8 cellular contexts compared by ENCODE assay signal in the genomic region with DNA sequence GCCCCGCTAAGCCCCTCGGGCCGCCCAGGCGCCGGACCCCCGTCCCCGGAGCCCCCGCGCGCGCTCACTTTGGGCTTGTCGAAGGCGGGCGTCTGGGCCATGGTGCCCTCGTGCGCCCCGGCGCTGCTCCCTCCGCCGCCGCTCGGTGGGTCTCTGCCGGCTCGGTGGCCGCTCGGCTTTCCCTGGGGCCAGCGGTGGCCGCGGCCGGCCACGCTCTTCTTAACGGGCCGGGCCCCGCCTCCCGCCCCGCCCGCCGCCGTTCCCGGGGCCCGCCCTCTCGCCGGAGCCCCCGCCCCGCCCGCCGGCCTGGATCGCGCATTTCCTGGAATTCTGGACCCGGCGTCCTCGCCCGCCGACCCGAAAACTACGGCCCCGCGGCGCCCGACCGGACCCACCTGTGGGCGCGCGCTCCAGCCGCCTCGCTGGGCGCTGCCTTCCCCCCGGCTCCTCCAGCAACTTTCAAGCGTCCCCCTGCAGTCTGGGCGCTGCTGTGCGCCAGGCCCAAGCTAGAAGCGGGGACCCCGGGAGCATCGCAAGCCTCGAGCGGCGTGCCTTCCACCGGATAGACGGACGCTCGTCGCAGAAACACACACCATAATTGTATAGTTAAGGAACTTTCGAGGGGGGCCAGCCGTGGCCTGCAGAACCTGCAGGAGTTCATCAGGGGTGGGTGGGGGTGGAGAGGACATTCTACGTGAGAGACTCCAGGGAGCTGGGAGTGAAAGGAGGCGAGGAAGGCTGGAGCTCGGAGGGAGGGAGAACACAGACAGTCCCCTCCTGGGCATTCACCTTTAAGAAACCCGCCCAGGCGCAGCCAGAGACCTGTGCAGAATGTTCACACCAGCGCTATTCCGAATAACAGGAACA. TPM values are rescaled to one million over a fixed set of nuclear protein-coding genes. Genes with fewer than 3 reads are reported as not detected.
DNase-seq lines count a peak whose midpoint lies in the region; TF ChIP-seq lines count a peak whose summit lies in the region.

Gene ADA (minus strand): TSS at position 193 of the 867 bp plus-strand sequence. CDS start 92 bp downstream, at position 101.

- H3K9me3 Mint-ChIP-seq in activated T-cell treated with anti-CD3 and anti-CD28 coated beads, Interleukin-2, amount 50 U/mL, for 24 hours: no peaks in the 10 kb centered on the region

- H3K27ac Mint-ChIP-seq in activated T-cell treated with anti-CD3 and anti-CD28 coated beads, Interleukin-2, amount 50 U/mL, for 24 hours: peak within 1 kb of the TSS; percentile 84

- H3K4me1 ChIP-seq in urinary bladder (ENCODE audit: insufficient read depth): peaks cover 2% of the 10 kb centered on the region

- H3K36me3 ChIP-seq in urinary bladder (ENCODE audit: insufficient read depth): no peaks in the 10 kb centered on the region

- no peak for DNase-seq in H4 (ENCODE audit: low spot score)
- peak; percentile 65 for DNase-seq in NCI-H748 (lab: John Stamatoyannopoulos, UW; ENCODE audit: unreplicated experiment)
- DNase-seq in activated T-cell treated with anti-CD3 and anti-CD28 coated beads, Interleukin-2, amount 50 U/mL, for 24 hours: peak; percentile 71
- peak; percentile 35 for DNase-seq in fibroblast of gingiva (ENCODE audit: low read depth)
- DNase-seq in myocyte (ENCODE audit: low read depth): peak; percentile 60
- DNase-seq in HUDEP-2 (lab: John Stamatoyannopoulos, UW; ENCODE audit: unreplicated experiment in 76 of 76): no peak

- no peak for TF ChIP-seq CTCF in C4-2B (conservative IDR thresholded peaks at IDR 0.05)

- H3K4me3 Mint-ChIP-seq in activated T-cell treated with anti-CD3 and anti-CD28 coated beads, Interleukin-2, amount 50 U/mL, for 24 hours: peak within 1 kb of the TSS; percentile 77

- under 1% methylated on average over 91 of the region's 91 CpGs for WGBS in urinary bladder

- no peaks in the 10 kb centered on the region for H3K27me3 Mint-ChIP-seq in activated T-cell treated with anti-CD3 and anti-CD28 coated beads, Interleukin-2, amount 50 U/mL, for 24 hours

- H3K4me3 ChIP-seq in urinary bladder (ENCODE audit: low read depth, low read length): peak within 1 kb of the TSS; percentile 78

- H3K27ac ChIP-seq in C4-2B (peak within 1 kb of the TSS; percentile 47), urinary bladder (ENCODE audit: low read depth) (no peak within 1 kb of the TSS)

- H3K4me1 Mint-ChIP-seq in activated T-cell treated with anti-CD3 and anti-CD28 coated beads, Interleukin-2, amount 50 U/mL, for 24 hours (ENCODE audit: low read depth): peaks cover 50% of the 10 kb centered on the region

- H3K36me3 Mint-ChIP-seq in activated T-cell treated with anti-CD3 and anti-CD28 coated beads, Interleukin-2, amount 50 U/mL, for 24 hours (ENCODE audit: low read depth): peaks cover 2% of the 10 kb centered on the region

RNA-seq across cellular contexts. Expression of gene ADA, which starts in this region (rescaled TPM):
- 7.9 and 11.3 TPM in 2 replicates for total RNA-seq in H4 (2014; rRNA removed; shearing (Covaris generic))
- total RNA-seq in myocyte (1.4 and 3.8 TPM in 2 replicates), urinary bladder (2.2 TPM)
- polyA plus RNA-seq in myocyte (2012): 3.5 TPM
- 6.5 TPM for polyA plus RNA-seq in urinary bladder

Comparison
In these comparisons a context has a peak if more than half of its experiments do, and no peak if none do; other contexts are left out.
1. DNase-seq: peak in NCI-H748 (single experiment), activated T-cell treated with anti-CD3 and anti-CD28 coated beads, Interleukin-2, amount 50 U/mL, for 24 hours (single experiment), fibroblast of gingiva (single experiment) and myocyte (single experiment); none in H4 (single experiment) and HUDEP-2 (0 of 76).